Comparison of ENCODE assay signal across 10 cellular contexts in genomic region chr3:45462522-45463262, GRCh38.
DNase-seq lines count a peak whose midpoint lies in the region; ATAC-seq and TF ChIP-seq lines count a peak whose summit lies in the region.
"Had no signal": no experiment of that assay in that cellular context is flagged by ENCODE, and none has a peak within 500 bp of the region (broad histone marks: within the 10 kb centered on the region; RNA-seq: fewer than 3 reads in every experiment).

No MANE protein-coding gene starts in this region.

- H3K4me3 Mint-ChIP-seq in activated naive CD4-positive, alpha-beta T cell treated with anti-CD3 and anti-CD28 coated beads for 36 hours = no peak overlapping the region

- no peak overlapping the region for H3K4me3 ChIP-seq in WERI-Rb-1 (ENCODE audit: low read depth, low read length)
- H3K4me3 ChIP-seq: ovary had no signal

- ATAC-seq in GM18520 (IDR thresholded peaks at IDR 0.05; ENCODE audit: unreplicated experiment) (no peak), GM21390 (IDR thresholded peaks at IDR 0.05; ENCODE audit: unreplicated experiment) (no peak)

- DNase-seq in activated naive CD4-positive, alpha-beta T cell treated with anti-CD3 and anti-CD28 coated beads for 36 hours = peak; percentile 73
- no peak for DNase-seq in activated naive CD4-positive, alpha-beta T cell (lab: John Stamatoyannopoulos, UW)
- DNase-seq in WERI-Rb-1 (no peak), iris pigment epithelial cell (ENCODE audit: low read depth) (peak; percentile 35), SK-N-DZ (ENCODE audit: low spot score) (no peak), SW480 (ENCODE audit: low spot score) (no peak)
- DNase-seq: ovary, Right ventricle myocardium superior had no signal

- CTCF ChIA-PET in activated naive CD4-positive, alpha-beta T cell treated with anti-CD3 and anti-CD28 coated beads for 36 hours (lab: Charles Lee) = interaction anchor here (1.4 kb wide), 1 partner anchor 199 kb away, joined by 7 read pairs; no protein-coding TSS in a partner anchor

- H3K36me3 Mint-ChIP-seq in activated naive CD4-positive, alpha-beta T cell treated with anti-CD3 and anti-CD28 coated beads for 36 hours (ENCODE audit: low read depth) = peaks cover 35% of the 10 kb centered on the region

- no peak overlapping the region for H3K27ac Mint-ChIP-seq in activated naive CD4-positive, alpha-beta T cell treated with anti-CD3 and anti-CD28 coated beads for 36 hours

- intact Hi-C loops in activated naive CD4-positive, alpha-beta T cell treated with anti-CD3 and anti-CD28 coated beads for 36 hours (cut with micrococcal nuclease) = no loop called here

- H3K9me3 ChIP-seq in WERI-Rb-1 (ENCODE audit: severe bottlenecking) = no peaks in the 10 kb centered on the region
- H3K9me3 ChIP-seq: ovary had no signal

- H3K27me3 Mint-ChIP-seq in activated naive CD4-positive, alpha-beta T cell treated with anti-CD3 and anti-CD28 coated beads for 36 hours (ENCODE audit: low read depth) = no peaks in the 10 kb centered on the region

- H3K9me3 Mint-ChIP-seq in activated naive CD4-positive, alpha-beta T cell treated with anti-CD3 and anti-CD28 coated beads for 36 hours = peaks cover 10% of the 10 kb centered on the region

- peaks cover 30% of the 10 kb centered on the region for H3K4me1 Mint-ChIP-seq in activated naive CD4-positive, alpha-beta T cell treated with anti-CD3 and anti-CD28 coated beads for 36 hours (ENCODE audit: low read depth)

- H3K27me3 ChIP-seq in WERI-Rb-1 (ENCODE audit: insufficient read depth, low read depth, severe bottlenecking) = no peaks in the 10 kb centered on the region
- H3K27me3 ChIP-seq: ovary had no signal

- peaks cover 15% of the 10 kb centered on the region for H3K36me3 ChIP-seq in WERI-Rb-1
- H3K36me3 ChIP-seq: ovary had no signal

- TF ChIP-seq CTCF in WERI-Rb-1 (IDR thresholded peaks at IDR 0.05; ENCODE audit: low read depth, low read length) = no peak

- peak overlapping the region; percentile 36 for H3K27ac ChIP-seq in WERI-Rb-1
- H3K27ac ChIP-seq: ovary had no signal

Comparison
In these comparisons a context has a peak if more than half of its experiments do, and no peak if none do; other contexts are left out.
1. DNase-seq: peak in activated naive CD4-positive, alpha-beta T cell treated with anti-CD3 and anti-CD28 coated beads for 36 hours (single experiment) and iris pigment epithelial cell (single experiment); none in activated naive CD4-positive, alpha-beta T cell (0 of 4), WERI-Rb-1 (single experiment), SK-N-DZ (single experiment) and SW480 (single experiment).